ENCODE assay signal across 8 cellular contexts in genomic region chr16:22374311-22375116, GRCh38. TPM values are rescaled to one million over a fixed set of nuclear protein-coding genes. Genes with fewer than 3 reads are reported as not detected.
DNase-seq lines count a peak whose midpoint lies in the region; ATAC-seq and TF ChIP-seq lines count a peak whose summit lies in the region.

Gene CDR2 (minus strand): TSS chr16:22374619. CDS start chr16:22374309, 310 bp downstream.

- intact Hi-C loops in CD4-positive, alpha-beta memory T cell (cut with micrococcal nuclease) = loop anchor here (1.0 to 5.0 kb wide), 5 partner anchors 16 to 422 kb away; partner anchors contain the start of gene UQCRC2
- intact Hi-C loops in dorsolateral prefrontal cortex (cut with DNase I) = loop anchor here (5.0 kb wide), 3 partner anchors 52 to 182 kb away; no protein-coding TSS in a partner anchor

- H3K9me3 Mint-ChIP-seq in CD4-positive, alpha-beta memory T cell = no peaks in the 10 kb centered on the region

- CTCF ChIA-PET in CD4-positive, alpha-beta memory T cell (lab: Charles Lee; ENCODE audit: partially characterized antibody) = interaction anchor here (1.0 to 2.6 kb wide), 7 partner anchors 13 to 74 kb away, joined by 4 to 11 read pairs (median 4); no protein-coding TSS in a partner anchor

- under 1% methylated on average over 96 of the region's 96 CpGs for WGBS in liver

- H3K4me3 ChIP-seq in CD4-positive, alpha-beta memory T cell (ENCODE audit: low read length in 2 of 2) = peak within 1 kb of the TSS; percentile 86 to 87
- H3K4me3 ChIP-seq in dorsolateral prefrontal cortex (peak within 1 kb of the TSS; percentile 54 to 97 (median 84)), liver (ENCODE audit: low read depth in 1 of 3, low read length in 3 of 3) (peak within 1 kb of the TSS; percentile 79 to 96 (median 85))

- H3K9ac ChIP-seq in liver (ENCODE audit: low read depth in 1 of 2, low read length in 2 of 2) = peak within 1 kb of the TSS; percentile 67 to 87

- TF ChIP-seq CTCF in dorsolateral prefrontal cortex (IDR thresholded peaks at IDR 0.05 in 54 of 56, conservative IDR thresholded peaks at IDR 0.05 in 2 of 56; ENCODE audit: low read depth in 1 of 56, partially characterized antibody in 56 of 56) (peak in 18 of 56 donors; percentile 6 to 46 (median 27)), liver (IDR thresholded peaks at IDR 0.05; ENCODE audit: low read depth, low read length, missing input control) (no peak)

- H3K4me3 Mint-ChIP-seq in CD4-positive, alpha-beta memory T cell = peak within 1 kb of the TSS; percentile 94 to 99 (median 98)

- peak within 1 kb of the TSS; percentile 78 for H3K27ac ChIP-seq in CD4-positive, alpha-beta memory T cell (ENCODE audit: low read depth, low read length)
- H3K27ac ChIP-seq in dorsolateral prefrontal cortex (peak within 1 kb of the TSS in 21 of 59 donors; percentile 7 to 88 (median 42)), liver (ENCODE audit: low read depth in 1 of 2, low read length in 2 of 2) (peak within 1 kb of the TSS; percentile 94 to 96)

- TF ChIP-seq RAD21 in liver (IDR thresholded peaks at IDR 0.05) = peak; percentile 22 to 37

- peak within 1 kb of the TSS; percentile 91 to 97 (median 94) for H3K27ac Mint-ChIP-seq in CD4-positive, alpha-beta memory T cell

- H3K4me1 ChIP-seq in CD4-positive, alpha-beta memory T cell (ENCODE audit: insufficient read depth, low read length) = peaks cover 41% of the 10 kb centered on the region
- H3K4me1 ChIP-seq in liver (ENCODE audit: control insufficient read depth in 4 of 4, insufficient read depth in 4 of 4, low read length in 3 of 4) = peaks cover 3 to 34% (median 16%) of the 10 kb centered on the region in 4 donors

- H3K9me3 ChIP-seq in CD4-positive, alpha-beta memory T cell (ENCODE audit: control insufficient read depth in 1 of 2, low read length in 2 of 2) = no peaks in the 10 kb centered on the region
- no peaks in the 10 kb centered on the region for H3K9me3 ChIP-seq in liver (ENCODE audit: control insufficient read depth in 4 of 4, low read length in 3 of 4)

- peak; percentile 98 to 99 (median 98) for DNase-seq in CD4-positive, alpha-beta memory T cell
- peak; percentile 95 for DNase-seq in HK-2 (ENCODE audit: unreplicated experiment)
- peak; percentile 90 for DNase-seq in NCI-H82 treated with DMSO at 0.1 percent for 48 hours (lab: John Stamatoyannopoulos, UW; ENCODE audit: unreplicated experiment)
- DNase-seq in activated CD4-positive, alpha-beta T cell treated with anti-CD3 and anti-CD28 coated beads, Interleukin-2, amount 50 U/mL, for 48 hours = peak; percentile 97 to 98
- DNase-seq in dorsolateral prefrontal cortex = peak; percentile 92 to 99 (median 96)
- DNase-seq in stimulated activated CD4-positive, alpha-beta T cell treated with anti-CD3 and anti-CD28 coated beads, Interleukin-4, amount 100 ng/mL, for 1 hour = peak; percentile 97

- peak; percentile 89 for ATAC-seq in GM19455 (IDR thresholded peaks at IDR 0.05; ENCODE audit: unreplicated experiment)

- H3K36me3 Mint-ChIP-seq in CD4-positive, alpha-beta memory T cell = peaks cover 11 to 31% of the 10 kb centered on the region in 2 donors

- H3K27me3 ChIP-seq in CD4-positive, alpha-beta memory T cell (ENCODE audit: insufficient read depth, low read length) = no peaks in the 10 kb centered on the region
- H3K27me3 ChIP-seq in dorsolateral prefrontal cortex (no peaks in the 10 kb centered on the region), liver (ENCODE audit: control insufficient read depth in 4 of 4, insufficient read depth in 4 of 4, low read length in 3 of 4) (no peaks in the 10 kb centered on the region)

- POLR2A ChIA-PET in CD4-positive, alpha-beta memory T cell (lab: Charles Lee; ENCODE audit: partially characterized antibody) = interaction anchor here (0.7 to 12.1 kb wide), 20 partner anchors 7 to 555 kb away, joined by 3 to 449 read pairs (median 4); partner anchors contain the start of gene UQCRC2

- peaks cover 25 to 56% (median 39%) of the 10 kb centered on the region in 4 donors for H3K4me1 Mint-ChIP-seq in CD4-positive, alpha-beta memory T cell

- no peaks in the 10 kb centered on the region for H3K36me3 ChIP-seq in CD4-positive, alpha-beta memory T cell (ENCODE audit: insufficient read depth, low read length)
- H3K36me3 ChIP-seq in liver (ENCODE audit: control insufficient read depth in 4 of 4, insufficient read depth in 3 of 4, low read depth in 1 of 4, low read length in 3 of 4) = no peaks in the 10 kb centered on the region

- H3K27me3 Mint-ChIP-seq in CD4-positive, alpha-beta memory T cell = no peaks in the 10 kb centered on the region

TF ChIP-seq in liver, 16 proteins besides CTCF, POLR2A, EP300 and RAD21:
- TF ChIP-seq GABPA (IDR thresholded peaks at IDR 0.05 in 1 of 2, conservative IDR thresholded peaks at IDR 0.05 in 1 of 2) (peak in 1 of 2 donors; percentile 30), YY1 (IDR thresholded peaks at IDR 0.05) (peak; percentile 65), JUND (IDR thresholded peaks at IDR 0.05) (no peak), REST (IDR thresholded peaks at IDR 0.05) (no peak), SP1 (IDR thresholded peaks at IDR 0.05) (peak; percentile 98), EGR1 (IDR thresholded peaks at IDR 0.05; ENCODE audit: low read depth in 2 of 2) (no peak), FOXA1 (IDR thresholded peaks at IDR 0.05) (no peak), FOXA2 (IDR thresholded peaks at IDR 0.05) (no peak)

RNA-seq across cellular contexts. Expression of gene CDR2, which starts in this region (rescaled TPM):
- 10 to 100 TPM; 94.2 to 99.3 TPM for total RNA-seq in CD4-positive, alpha-beta memory T cell
- polyA plus RNA-seq in CD4-positive, alpha-beta memory T cell = 10 to 100 TPM; 57.9 to 95.8 TPM
- total RNA-seq in dorsolateral prefrontal cortex (10 to 100 TPM in 119 of 120 experiments, 1 to 10 TPM in 1; 7.3 to 37.6 (median 23.1) TPM), liver (10 to 100 TPM; 11.5 to 12.1 TPM)
- 1 to 10 TPM; 2.9 to 7.9 TPM for polyA plus RNA-seq in liver

Comparison
In these comparisons a context has a peak if more than half of its experiments do, and no peak if none do; other contexts are left out.
1. RNA of gene CDR2 (polyA plus RNA-seq): 57.9 to 95.8 TPM in CD4-positive, alpha-beta memory T cell; 2.9 to 7.9 TPM in liver; every median in the first group is over 4 times any median in the second.
2. Peak in every context shown above with its lines, with median percentiles within 50 percentile points of each other: DNase-seq and H3K4me3 ChIP-seq.